ENCODE assay signal across 30 cellular contexts in the genomic region with DNA sequence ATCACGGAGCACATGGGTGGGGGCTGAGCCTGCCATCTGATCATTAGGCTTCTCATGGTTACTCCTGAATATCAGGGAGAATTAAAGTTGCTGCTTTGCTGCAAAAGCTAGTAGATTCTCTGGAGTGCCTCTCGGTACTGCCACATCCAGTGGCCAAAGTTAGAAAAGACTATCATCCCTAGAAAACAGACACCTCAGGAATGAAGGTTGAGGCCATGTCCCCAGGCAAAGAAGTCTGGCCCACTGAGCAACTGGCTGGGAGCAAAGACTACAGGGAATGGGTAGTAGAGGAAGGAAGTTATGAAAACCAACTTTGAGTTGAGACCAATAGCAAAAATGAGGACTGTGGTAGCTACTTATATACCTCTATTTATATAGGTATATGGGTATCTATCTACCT.
"Had no signal": no experiment of that assay in that cellular context is flagged by ENCODE, and none has a peak within 500 bp of the region (broad histone marks: within the 10 kb centered on the region; RNA-seq: fewer than 3 reads in every experiment).

No MANE protein-coding gene starts in this region.

- H3K4me3 ChIP-seq: coronary artery, esophagus muscularis mucosa, gastrocnemius medialis, heart left ventricle had no signal

- H3K4me1 Mint-ChIP-seq: activated T-helper 17 cell treated with anti-CD3 and anti-CD28 coated beads, Interleukin-2, amount 50 U/mL, for 72 hours had no signal

- H3K36me3 ChIP-seq: brain microvascular endothelial cell, esophagus muscularis mucosa, gastrocnemius medialis, heart left ventricle had no signal

- H3K27me3 Mint-ChIP-seq: activated CD4-positive, alpha-beta memory T cell treated with anti-CD3 and anti-CD28 coated beads for 36 hours; activated CD4-positive, alpha-beta T cell treated with anti-CD3 and anti-CD28 coated beads for 36 hours; activated CD4-positive, alpha-beta T cell treated with anti-CD3 and anti-CD28 coated beads, Interleukin-2, amount 10 ng/mL, durations not matched to agents 24 days and 14 days; activated CD8-positive, alpha-beta memory T cell treated with anti-CD3 and anti-CD28 coated beads, Interleukin-2, amount 10 ng/mL, durations not matched to agents 7 days and 5 days; activated naive CD8-positive, alpha-beta T cell; activated T-helper 17 cell treated with anti-CD3 and anti-CD28 coated beads, Interleukin-2, amount 50 U/mL, for 72 hours; central memory CD8-positive, alpha-beta T cell; effector memory CD8-positive, alpha-beta T cell had no signal

- H3K4me3 Mint-ChIP-seq: activated CD4-positive, alpha-beta memory T cell treated with anti-CD3 and anti-CD28 coated beads for 36 hours; activated CD4-positive, alpha-beta T cell treated with anti-CD3 and anti-CD28 coated beads for 36 hours; activated CD4-positive, alpha-beta T cell treated with anti-CD3 and anti-CD28 coated beads, Interleukin-2, amount 10 ng/mL, durations not matched to agents 24 days and 14 days; activated CD8-positive, alpha-beta memory T cell treated with anti-CD3 and anti-CD28 coated beads, Interleukin-2, amount 10 ng/mL, durations not matched to agents 7 days and 5 days; activated CD8-positive, alpha-beta T cell treated with anti-CD3 and anti-CD28 coated beads, Interleukin-2, amount 10 ng/mL, durations not matched to agents 7 days and 5 days; activated naive CD8-positive, alpha-beta T cell; activated T-helper 17 cell treated with anti-CD3 and anti-CD28 coated beads, Interleukin-2, amount 50 U/mL, for 72 hours; central memory CD8-positive, alpha-beta T cell; effector memory CD8-positive, alpha-beta T cell had no signal

- H3K36me3 Mint-ChIP-seq: activated CD4-positive, alpha-beta memory T cell treated with anti-CD3 and anti-CD28 coated beads for 36 hours; activated naive CD8-positive, alpha-beta T cell had no signal

- H3K27ac Mint-ChIP-seq: activated CD4-positive, alpha-beta memory T cell treated with anti-CD3 and anti-CD28 coated beads for 36 hours; activated CD4-positive, alpha-beta T cell treated with anti-CD3 and anti-CD28 coated beads for 36 hours; activated CD4-positive, alpha-beta T cell treated with anti-CD3 and anti-CD28 coated beads, Interleukin-2, amount 10 ng/mL, durations not matched to agents 24 days and 14 days; activated CD8-positive, alpha-beta memory T cell treated with anti-CD3 and anti-CD28 coated beads, Interleukin-2, amount 10 ng/mL, durations not matched to agents 7 days and 5 days; activated CD8-positive, alpha-beta T cell treated with anti-CD3 and anti-CD28 coated beads, Interleukin-2, amount 10 ng/mL, durations not matched to agents 7 days and 5 days; activated naive CD8-positive, alpha-beta T cell; activated T-helper 17 cell treated with anti-CD3 and anti-CD28 coated beads, Interleukin-2, amount 50 U/mL, for 72 hours had no signal

- H3K27me3 ChIP-seq: brain microvascular endothelial cell, esophagus muscularis mucosa, foreskin keratinocyte, gastrocnemius medialis, heart left ventricle had no signal

- H3K9me3 ChIP-seq: esophagus muscularis mucosa, gastrocnemius medialis, heart left ventricle had no signal

- H3K4me1 ChIP-seq: foreskin keratinocyte had no signal

- H3K9me3 Mint-ChIP-seq: activated T-helper 17 cell treated with anti-CD3 and anti-CD28 coated beads, Interleukin-2, amount 50 U/mL, for 72 hours; central memory CD8-positive, alpha-beta T cell; effector memory CD8-positive, alpha-beta T cell had no signal

- ATAC-seq: activated CD4-positive, alpha-beta T cell treated with anti-CD3 and anti-CD28 coated beads for 36 hours; activated CD8-positive, alpha-beta memory T cell treated with anti-CD3 and anti-CD28 coated beads, Interleukin-2, amount 10 ng/mL, durations not matched to agents 7 days and 5 days; activated CD8-positive, alpha-beta T cell treated with anti-CD3 and anti-CD28 coated beads, Interleukin-2, amount 10 ng/mL, durations not matched to agents 7 days and 5 days; activated T-helper 17 cell treated with anti-CD3 and anti-CD28 coated beads, Interleukin-2, amount 50 U/mL, for 72 hours; effector memory CD8-positive, alpha-beta T cell; foreskin keratinocyte; gastrocnemius medialis; heart left ventricle had no signal

- H3K27ac ChIP-seq: brain microvascular endothelial cell, coronary artery, esophagus muscularis mucosa, foreskin keratinocyte, gastrocnemius medialis, heart left ventricle had no signal

- DNase-seq: activated CD4-positive, alpha-beta memory T cell treated with anti-CD3 and anti-CD28 coated beads for 36 hours; activated CD4-positive, alpha-beta T cell treated with anti-CD3 and anti-CD28 coated beads for 36 hours; activated CD4-positive, alpha-beta T cell treated with anti-CD3 and anti-CD28 coated beads, Interleukin-2, amount 10 ng/mL, durations not matched to agents 24 days and 14 days; activated CD4-positive, CD25-positive, alpha-beta regulatory T cell; activated CD4-positive, CD25-positive, alpha-beta regulatory T cell treated with anti-CD3 and anti-CD28 coated beads, Interleukin-2, amount 50 U/mL, for 72 hours; activated CD8-positive, alpha-beta memory T cell treated with anti-CD3 and anti-CD28 coated beads, Interleukin-2, amount 10 ng/mL, durations not matched to agents 7 days and 5 days; activated CD8-positive, alpha-beta memory T cell treated with anti-CD3 and anti-CD28 coated beads, Interleukin-2, amount 50 U/mL, for 4 hours; activated CD8-positive, alpha-beta T cell treated with anti-CD3 and anti-CD28 coated beads, Interleukin-2, amount 10 ng/mL, durations not matched to agents 7 days and 5 days; activated effector memory CD4-positive, alpha-beta T cell treated with Interleukin-2 at 50 U/mL for 16 hours; activated gamma-delta T cell treated with Interleukin-2 at 50 U/mL for 16 hours; activated naive CD4-positive, alpha-beta T cell treated with anti-CD3 and anti-CD28 coated beads, Interleukin-2, amount 50 U/mL, for 16 hours; activated naive CD4-positive, alpha-beta T cell treated with Interleukin-2 at 50 U/mL for 16 hours; activated T-cell treated with anti-CD3 and anti-CD28 coated beads, Interleukin-2, amount 50 U/mL, for 1 hour; amniotic stem cell; anterior cingulate cortex; brain microvascular endothelial cell; dermis blood vessel endothelial cell; effector CD4-positive, alpha-beta T cell; effector memory CD8-positive, alpha-beta T cell; erythroblast; foreskin keratinocyte; gastrocnemius medialis; glutamatergic neuron; heart left ventricle; T-helper 2 cell had no signal
